ENCODE assay signal across 8 cellular contexts in the genomic region with DNA sequence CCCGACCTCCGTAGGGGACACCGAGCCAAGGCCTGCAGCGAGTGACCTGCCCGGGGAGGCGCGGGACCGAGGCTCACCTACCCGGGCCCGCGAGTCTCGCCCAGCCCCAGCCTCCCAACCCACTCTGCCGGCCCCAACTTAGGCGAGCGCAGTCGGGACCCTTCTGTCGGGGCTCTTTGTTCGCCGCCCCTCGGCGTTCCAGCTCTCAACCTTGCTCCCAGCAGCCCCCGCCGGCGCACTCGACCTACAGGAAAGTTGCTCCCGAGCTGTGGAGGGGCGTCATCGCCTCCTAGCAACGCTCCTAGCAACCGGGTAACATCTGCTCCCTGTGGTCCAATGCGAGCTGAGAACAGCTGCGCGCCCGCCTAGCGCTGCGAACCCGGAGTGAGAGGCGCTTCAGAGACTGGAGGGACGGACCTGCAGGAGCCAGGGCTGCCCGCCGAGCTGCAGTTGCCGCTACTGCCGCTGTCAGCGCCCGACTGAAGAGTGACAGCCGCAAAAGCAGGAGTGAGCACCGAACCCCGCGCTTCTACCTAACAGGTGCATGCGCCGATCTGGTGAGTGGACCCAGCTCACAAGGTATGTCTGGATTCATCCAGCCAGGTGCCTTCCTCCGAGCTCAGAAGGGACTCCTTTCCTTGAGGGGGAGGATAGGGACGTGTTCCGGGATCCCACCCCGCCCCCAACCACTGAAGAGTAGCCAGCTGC.
DNase-seq lines count a peak whose midpoint lies in the region; ATAC-seq and TF ChIP-seq lines count a peak whose summit lies in the region.

No MANE protein-coding gene starts in this region.

- TF ChIP-seq POLR2A in gastrocnemius medialis (IDR thresholded peaks at IDR 0.05): no peak

- H3K9me3 ChIP-seq in Karpas-422 (ENCODE audit: low read length) (no peaks in the 10 kb centered on the region), T-helper 17 cell (ENCODE audit: control insufficient read depth, low read length, poor library complexity, severe bottlenecking) (no peaks in the 10 kb centered on the region), iPS-15b (ENCODE audit: control insufficient read depth, insufficient read depth, low read length) (no peaks in the 10 kb centered on the region), gastrocnemius medialis (no peaks in the 10 kb centered on the region)

- no peak overlapping the region for H3K27ac Mint-ChIP-seq in T-helper 17 cell

- intact Hi-C loops in gastrocnemius medialis (cut with DNase I; ENCODE audit: low total_unique reads): no loop called here

- H3K36me3 Mint-ChIP-seq in T-helper 17 cell (ENCODE audit: low read depth): no peaks in the 10 kb centered on the region

- DNase-seq in COR-L47 (lab: John Stamatoyannopoulos, UW) (peak; percentile 89), Karpas-422 (no peak), T-helper 17 cell (peak in 1 of 3 donors; percentile 24), astrocyte of the spinal cord (ENCODE audit: low read depth, low spot score) (peak; percentile 75), gastrocnemius medialis (peak; percentile 5 to 15), A172 (ENCODE audit: low spot score) (no peak)

- no peaks in the 10 kb centered on the region for H4K20me1 ChIP-seq in Karpas-422 (ENCODE audit: insufficient read depth, low read depth, low read length)

- no peaks in the 10 kb centered on the region for H3K79me2 ChIP-seq in Karpas-422 (ENCODE audit: low read length)

- H3K4me3 ChIP-seq in Karpas-422 (ENCODE audit: low read length) (peak overlapping the region; percentile 31; the same call in 1 of the 2 replicates), astrocyte of the spinal cord (ENCODE audit: low read depth, low read length) (peak overlapping the region; percentile 28), iPS-15b (ENCODE audit: low read depth, low read length) (peak overlapping the region; percentile 68), gastrocnemius medialis (peak overlapping the region in 3 of 4 donors; percentile 29 to 39 (median 37))

- H3K27ac ChIP-seq in Karpas-422 (ENCODE audit: low read length) (no peak overlapping the region), gastrocnemius medialis (no peak overlapping the region)

- H3K4me1 ChIP-seq in Karpas-422 (ENCODE audit: low read length): peaks cover 41% of the 10 kb centered on the region
- peaks cover 3% of the 10 kb centered on the region for H3K4me1 ChIP-seq in iPS-15b (ENCODE audit: control insufficient read depth, insufficient read depth, low read length)
- peaks cover 0 to 6% of the 10 kb centered on the region in 2 donors for H3K4me1 ChIP-seq in gastrocnemius medialis

- in situ Hi-C loops in astrocyte of the spinal cord (cut with HindIII; ENCODE audit: low sequenced_read_pairs) (no loop called here), gastrocnemius medialis (cut with MboI; ENCODE audit: low sequenced_read_pairs in 4 of 4) (no loop called here)

- peak; percentile 35 for TF ChIP-seq CTCF in astrocyte of the spinal cord (IDR thresholded peaks at IDR 0.05; ENCODE audit: low read depth, low read length)
- TF ChIP-seq CTCF in gastrocnemius medialis (IDR thresholded peaks at IDR 0.05 in 4 of 5, conservative IDR thresholded peaks at IDR 0.05 in 1 of 5): no peak

- peaks cover 5% of the 10 kb centered on the region for H3K4me1 Mint-ChIP-seq in T-helper 17 cell

- no peak overlapping the region for H2AFZ ChIP-seq in Karpas-422 (ENCODE audit: low read length)

- no peaks in the 10 kb centered on the region for H3K36me3 ChIP-seq in Karpas-422 (ENCODE audit: insufficient read depth, low read length)
- no peaks in the 10 kb centered on the region for H3K36me3 ChIP-seq in iPS-15b (ENCODE audit: control insufficient read depth, insufficient read depth, low read length)
- H3K36me3 ChIP-seq in gastrocnemius medialis: no peaks in the 10 kb centered on the region

- H3K27me3 ChIP-seq in Karpas-422 (ENCODE audit: low read length) (no peaks in the 10 kb centered on the region; the same call in 1 of the 2 replicates), iPS-15b (ENCODE audit: control insufficient read depth, insufficient read depth, low read length) (peaks cover 49% of the 10 kb centered on the region), gastrocnemius medialis (peaks cover 20 to 51% (median 40%) of the 10 kb centered on the region in 3 donors)

- H3K4me3 Mint-ChIP-seq in T-helper 17 cell: peak overlapping the region; percentile 39

- H3K27me3 Mint-ChIP-seq in T-helper 17 cell: peaks cover 70% of the 10 kb centered on the region

- H3K9ac ChIP-seq in Karpas-422 (ENCODE audit: low read length): no peak overlapping the region
- no peak overlapping the region for H3K9ac ChIP-seq in iPS-15b (ENCODE audit: low read depth, low read length)

- H3K9me2 ChIP-seq in Karpas-422 (replicated peaks; ENCODE audit: insufficient read depth, low read length): no peaks in the 10 kb centered on the region

- ATAC-seq in GM21526 (IDR thresholded peaks at IDR 0.05; ENCODE audit: low FRiP score, unreplicated experiment): peak; percentile 96
- ATAC-seq in T-helper 17 cell: peak; percentile 91
- peak in 1 of 2 donors; percentile 39 for ATAC-seq in gastrocnemius medialis

- H3K4me2 ChIP-seq in Karpas-422 (ENCODE audit: low read depth, low read length, poor library complexity, severe bottlenecking): peak overlapping the region; percentile 43

Comparison
In these comparisons a context has a peak if more than half of its experiments do, and no peak if none do; other contexts are left out.
1. DNase-seq: peak in COR-L47 (single experiment), astrocyte of the spinal cord (single experiment) and gastrocnemius medialis (2 of 2); none in Karpas-422 (single experiment) and A172 (single experiment).
2. Peak in every context shown above with its lines, with median percentiles within 50 percentile points of each other: H3K4me3 ChIP-seq.